ENCODE assay signal across 18 cellular contexts in the genomic region with DNA sequence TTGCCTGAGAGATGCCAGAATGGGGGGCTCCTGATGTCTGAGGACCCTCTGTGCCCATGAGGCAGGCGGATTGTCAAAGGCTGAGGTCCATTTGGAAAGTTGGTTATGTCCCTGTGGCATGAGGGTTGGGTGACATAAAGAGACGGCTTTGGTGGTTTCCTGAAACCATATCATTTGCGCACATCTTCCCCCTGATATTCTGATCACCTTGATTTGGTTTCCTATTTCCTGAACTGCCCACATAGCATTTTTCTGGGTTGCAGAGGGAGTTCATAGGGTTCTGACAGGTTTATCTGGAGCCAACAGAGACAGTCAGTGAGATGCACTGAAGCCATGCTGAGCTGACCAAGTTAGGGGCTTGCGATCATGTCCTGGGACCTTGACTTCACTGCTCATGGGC. TPM values are rescaled to one million over a fixed set of nuclear protein-coding genes. Genes with fewer than 3 reads are reported as not detected.
DNase-seq lines count a peak whose midpoint lies in the region; ATAC-seq and TF ChIP-seq lines count a peak whose summit lies in the region.
"Had no signal": no experiment of that assay in that cellular context is flagged by ENCODE, and none has a peak within 500 bp of the region (broad histone marks: within the 10 kb centered on the region; RNA-seq: fewer than 3 reads in every experiment).

No MANE protein-coding gene starts in this region.

- H3K4me1 Mint-ChIP-seq in stimulated activated naive CD8-positive, alpha-beta T cell treated with anti-CD3 and anti-CD28 coated beads, Interleukin-15, amount 100 ng/mL, for 72 hours = peaks cover 21% of the 10 kb centered on the region
- H3K4me1 Mint-ChIP-seq in T-helper 17 cell = peaks cover 21% of the 10 kb centered on the region

- no peak overlapping the region for H3K27ac Mint-ChIP-seq in stimulated activated naive CD8-positive, alpha-beta T cell treated with anti-CD3 and anti-CD28 coated beads, Interleukin-15, amount 100 ng/mL, for 72 hours
- peak overlapping the region; percentile 85 for H3K27ac Mint-ChIP-seq in T-helper 17 cell

- peak overlapping the region; percentile 1 to 83 (median 54) for H3K27ac ChIP-seq in upper lobe of left lung
- H3K27ac ChIP-seq: A549, C4-2B had no signal

- DNase-seq in stimulated activated naive CD8-positive, alpha-beta T cell treated with anti-CD3 and anti-CD28 coated beads, Interleukin-15, amount 100 ng/mL, for 72 hours = no peak
- DNase-seq in stimulated activated naive CD8-positive, alpha-beta T cell treated with anti-CD3 and anti-CD28 coated beads, Interleukin-15, Interleukin-2, amounts not matched to agents 100 U/mL and 50 U/mL, for 24 hours = no peak
- no peak for DNase-seq in T-helper 17 cell
- DNase-seq in erythroblast (lab: John Stamatoyannopoulos, UW) = peak; percentile 49 to 50
- no peak for DNase-seq in upper lobe of left lung
- no peak for DNase-seq in kidney glomerular epithelial cell (lab: John Stamatoyannopoulos, UW)
- DNase-seq in HK-2 (ENCODE audit: unreplicated experiment) = no peak
- no peak for DNase-seq in HT-29 (ENCODE audit: low spot score)
- DNase-seq: DMS53, H7, KG1, NCI-H2081 treated with DMSO at 0.1 percent for 48 hours, NCI-H510A, NCI-H774, RPMI8226 had no signal

- 68 to 69% methylated on average over 4 of the region's 4 CpGs for WGBS in upper lobe of left lung, 2 donors

- H3K4me3 ChIP-seq in upper lobe of left lung = peak overlapping the region in 1 of 4 donors; percentile 15
- H3K4me3 ChIP-seq: A549 had no signal

- H3K36me3 Mint-ChIP-seq in T-helper 17 cell (ENCODE audit: low read depth) = no peaks in the 10 kb centered on the region

- no peak overlapping the region for H3K4me3 Mint-ChIP-seq in stimulated activated naive CD8-positive, alpha-beta T cell treated with anti-CD3 and anti-CD28 coated beads, Interleukin-15, amount 100 ng/mL, for 72 hours
- peak overlapping the region; percentile 73 for H3K4me3 Mint-ChIP-seq in T-helper 17 cell

- H3K9me3 Mint-ChIP-seq in stimulated activated naive CD8-positive, alpha-beta T cell treated with anti-CD3 and anti-CD28 coated beads, Interleukin-15, amount 100 ng/mL, for 72 hours = no peaks in the 10 kb centered on the region

- no peak for TF ChIP-seq POLR2A in erythroblast (IDR thresholded peaks at IDR 0.05; ENCODE audit: low read length)
- TF ChIP-seq POLR2A in upper lobe of left lung (IDR thresholded peaks at IDR 0.05) = no peak

- no peak for TF ChIP-seq EP300 in upper lobe of left lung (IDR thresholded peaks at IDR 0.05)

- H3K4me1 ChIP-seq in upper lobe of left lung = peaks cover 11 to 18% (median 15%) of the 10 kb centered on the region in 4 donors

- no peaks in the 10 kb centered on the region for H3K27me3 ChIP-seq in upper lobe of left lung

- peak; percentile 31 for ATAC-seq in stimulated activated naive CD8-positive, alpha-beta T cell treated with anti-CD3 and anti-CD28 coated beads, Interleukin-15, amount 100 ng/mL, for 72 hours
- no peak for ATAC-seq in stimulated activated naive CD8-positive, alpha-beta T cell treated with anti-CD3 and anti-CD28 coated beads, Interleukin-15, Interleukin-2, amounts not matched to agents 100 U/mL and 50 U/mL, for 24 hours
- peak; percentile 82 for ATAC-seq in T-helper 17 cell
- no peak for ATAC-seq in upper lobe of left lung (ENCODE audit: low FRiP score in 2 of 2)
- ATAC-seq: A549 had no signal

- no peaks in the 10 kb centered on the region for H3K9me3 ChIP-seq in T-helper 17 cell (ENCODE audit: control insufficient read depth, low read length, poor library complexity, severe bottlenecking)
- no peaks in the 10 kb centered on the region for H3K9me3 ChIP-seq in upper lobe of left lung
- H3K9me3 ChIP-seq: A549 had no signal

- peaks cover 37% of the 10 kb centered on the region for H3K27me3 Mint-ChIP-seq in stimulated activated naive CD8-positive, alpha-beta T cell treated with anti-CD3 and anti-CD28 coated beads, Interleukin-15, amount 100 ng/mL, for 72 hours
- H3K27me3 Mint-ChIP-seq in T-helper 17 cell = peaks cover 41% of the 10 kb centered on the region

- H3K36me3 ChIP-seq in upper lobe of left lung = no peaks in the 10 kb centered on the region

- no peak for TF ChIP-seq CTCF in upper lobe of left lung (IDR thresholded peaks at IDR 0.05)

RNA-seq across cellular contexts. Expression of a gene that starts 15.7 kb away (rescaled TPM):
- total RNA-seq in T-helper 17 cell = under 1 TPM; 0.52 to 0.62 TPM
- not detected for total RNA-seq in upper lobe of left lung
- not detected in 2 replicates for total RNA-seq in HT-29 (2014; rRNA removed; shearing (Covaris generic))
- total RNA-seq: H7, M059J had no signal

RNA-seq across cellular contexts. Expression of a gene that starts 22.4 kb away (rescaled TPM):
- total RNA-seq in T-helper 17 cell = 100 to 1,000 TPM; 259 to 267 TPM
- total RNA-seq in upper lobe of left lung = 100 to 1,000 TPM in 2 of 6 donors, 10 to 100 TPM in 4; 62.3 to 138 (median 85.4) TPM
- total RNA-seq in HT-29 (2014; rRNA removed; shearing (Covaris generic)) = 20.1 and 24.6 TPM in 2 replicates

RNA-seq across cellular contexts. Expression of a gene that starts 30.3 kb away (rescaled TPM):
- total RNA-seq in T-helper 17 cell (1,000 to 10,000 TPM; 2,731 to 2,885 TPM), upper lobe of left lung (1,000 to 10,000 TPM in 3 of 6 donors, 100 to 1,000 TPM in 3; 736 to 1,938 (median 1,066) TPM)
- total RNA-seq in HT-29 (2014; rRNA removed; shearing (Covaris generic)) = 1,242 and 1,305 TPM in 2 replicates

Comparison
In these comparisons a context has a peak if more than half of its experiments do, and no peak if none do; other contexts are left out.
1. ATAC-seq: peak in stimulated activated naive CD8-positive, alpha-beta T cell treated with anti-CD3 and anti-CD28 coated beads, Interleukin-15, amount 100 ng/mL, for 72 hours (single experiment) and T-helper 17 cell (single experiment); none in stimulated activated naive CD8-positive, alpha-beta T cell treated with anti-CD3 and anti-CD28 coated beads, Interleukin-15, Interleukin-2, amounts not matched to agents 100 U/mL and 50 U/mL, for 24 hours (single experiment) and upper lobe of left lung (0 of 2).
2. DNase-seq: peak in erythroblast (2 of 2); none in stimulated activated naive CD8-positive, alpha-beta T cell treated with anti-CD3 and anti-CD28 coated beads, Interleukin-15, amount 100 ng/mL, for 72 hours (0 of 2), stimulated activated naive CD8-positive, alpha-beta T cell treated with anti-CD3 and anti-CD28 coated beads, Interleukin-15, Interleukin-2, amounts not matched to agents 100 U/mL and 50 U/mL, for 24 hours (single experiment), T-helper 17 cell (0 of 3), upper lobe of left lung (0 of 2), kidney glomerular epithelial cell (single experiment), HK-2 (single experiment) and HT-29 (single experiment).